In genomic region chr11:12274056-12274455, GRCh38 we compare ENCODE assay signal across 22 cellular contexts.
DNase-seq lines count a peak whose midpoint lies in the region; ATAC-seq lines count a peak whose summit lies in the region.
"Had no signal": no experiment of that assay in that cellular context is flagged by ENCODE, and none has a peak within 500 bp of the region (broad histone marks: within the 10 kb centered on the region; RNA-seq: fewer than 3 reads in every experiment).

No MANE protein-coding gene starts in this region.

- ATAC-seq in stimulated activated effector memory CD8-positive, alpha-beta T cell treated with anti-CD3 and anti-CD28 coated beads, Interleukin-12 subunit alpha, Interleukin-12 subunit beta, amount 100 ng/mL, for 72 hours, result no peak
- ATAC-seq: activated CD8-positive, alpha-beta memory T cell treated with anti-CD3 and anti-CD28 coated beads, Interleukin-2, amount 10 ng/mL, durations not matched to agents 7 days and 5 days; left lung; stimulated activated naive CD8-positive, alpha-beta T cell treated with anti-CD3 and anti-CD28 coated beads, Interleukin-15, Interleukin-2, amounts not matched to agents 100 U/mL and 50 U/mL, for 24 hours had no signal

- DNase-seq in activated CD8-positive, alpha-beta memory T cell treated with anti-CD3 and anti-CD28 coated beads, Interleukin-2, amount 50 U/mL, for 48 hours, result peak; percentile 22
- no peak for DNase-seq in activated CD8-positive, alpha-beta memory T cell treated with anti-CD3 and anti-CD28 coated beads for 24 hours
- DNase-seq in NCI-H2029 (lab: John Stamatoyannopoulos, UW), result peak; percentile 82
- peak; percentile 88 for DNase-seq in cerebellum (ENCODE audit: low spot score)
- DNase-seq in stimulated activated effector memory CD8-positive, alpha-beta T cell treated with anti-CD3 and anti-CD28 coated beads, Interleukin-12 subunit alpha, Interleukin-12 subunit beta, amount 100 ng/mL, for 72 hours (ENCODE audit: low spot score in 2 of 2), result no peak
- no peak for DNase-seq in SK-N-DZ (ENCODE audit: low spot score)
- no peak for DNase-seq in NCI-H69 (lab: John Stamatoyannopoulos, UW)
- DNase-seq: activated B cell treated with CpG ODN at 0.5 μM for 24 hours; activated CD8-positive, alpha-beta memory T cell treated with anti-CD3 and anti-CD28 coated beads, Interleukin-2, amount 10 ng/mL, durations not matched to agents 7 days and 5 days; activated naive CD4-positive, alpha-beta T cell treated with anti-CD3 and anti-CD28 coated beads, Interleukin-2, amount 50 U/mL, for 16 hours; CD4-positive, alpha-beta T cell; KBM-7; mesenchymal stem cell; MG63; NCI-H2081; NCI-H446; retina; stimulated activated CD4-positive, alpha-beta T cell treated with anti-CD3 and anti-CD28 coated beads, Interleukin-1b, Interleukin-23, amount 100 ng/mL, for 48 hours; stimulated activated naive CD8-positive, alpha-beta T cell treated with anti-CD3 and anti-CD28 coated beads, Interleukin-15, Interleukin-2, amounts not matched to agents 100 U/mL and 50 U/mL, for 24 hours; T-helper 1 cell had no signal

- peaks cover 11% of the 10 kb centered on the region for H3K4me1 Mint-ChIP-seq in stimulated activated effector memory CD8-positive, alpha-beta T cell treated with anti-CD3 and anti-CD28 coated beads, Interleukin-12 subunit alpha, Interleukin-12 subunit beta, amount 100 ng/mL, for 72 hours
- H3K4me1 Mint-ChIP-seq: activated B cell treated with CpG ODN at 0.5 μM for 24 hours; activated CD8-positive, alpha-beta memory T cell treated with anti-CD3 and anti-CD28 coated beads, Interleukin-2, amount 10 ng/mL, durations not matched to agents 7 days and 5 days; neural crest cell had no signal

- no peaks in the 10 kb centered on the region for H3K9me3 Mint-ChIP-seq in stimulated activated effector memory CD8-positive, alpha-beta T cell treated with anti-CD3 and anti-CD28 coated beads, Interleukin-12 subunit alpha, Interleukin-12 subunit beta, amount 100 ng/mL, for 72 hours
- H3K9me3 Mint-ChIP-seq: activated B cell treated with CpG ODN at 0.5 μM for 24 hours; CD4-positive, alpha-beta T cell; neural crest cell had no signal

- peak overlapping the region; percentile 60 for H3K27ac Mint-ChIP-seq in stimulated activated effector memory CD8-positive, alpha-beta T cell treated with anti-CD3 and anti-CD28 coated beads, Interleukin-12 subunit alpha, Interleukin-12 subunit beta, amount 100 ng/mL, for 72 hours
- H3K27ac Mint-ChIP-seq: activated B cell treated with CpG ODN at 0.5 μM for 24 hours; activated CD8-positive, alpha-beta memory T cell treated with anti-CD3 and anti-CD28 coated beads, Interleukin-2, amount 10 ng/mL, durations not matched to agents 7 days and 5 days; CD4-positive, alpha-beta T cell had no signal

- no peak overlapping the region for H3K4me3 Mint-ChIP-seq in stimulated activated effector memory CD8-positive, alpha-beta T cell treated with anti-CD3 and anti-CD28 coated beads, Interleukin-12 subunit alpha, Interleukin-12 subunit beta, amount 100 ng/mL, for 72 hours
- H3K4me3 Mint-ChIP-seq: activated B cell treated with CpG ODN at 0.5 μM for 24 hours; activated CD8-positive, alpha-beta memory T cell treated with anti-CD3 and anti-CD28 coated beads, Interleukin-2, amount 10 ng/mL, durations not matched to agents 7 days and 5 days; CD4-positive, alpha-beta T cell; neural crest cell had no signal

- H3K36me3 Mint-ChIP-seq in stimulated activated effector memory CD8-positive, alpha-beta T cell treated with anti-CD3 and anti-CD28 coated beads, Interleukin-12 subunit alpha, Interleukin-12 subunit beta, amount 100 ng/mL, for 72 hours, result peaks cover 4% of the 10 kb centered on the region
- H3K36me3 Mint-ChIP-seq: activated CD8-positive, alpha-beta memory T cell treated with anti-CD3 and anti-CD28 coated beads, Interleukin-2, amount 10 ng/mL, durations not matched to agents 7 days and 5 days had no signal

Comparison
In these comparisons a context has a peak if more than half of its experiments do, and no peak if none do; other contexts are left out.
1. DNase-seq: peak in activated CD8-positive, alpha-beta memory T cell treated with anti-CD3 and anti-CD28 coated beads, Interleukin-2, amount 50 U/mL, for 48 hours (single experiment), NCI-H2029 (single experiment) and cerebellum (single experiment); none in activated CD8-positive, alpha-beta memory T cell treated with anti-CD3 and anti-CD28 coated beads for 24 hours (single experiment), stimulated activated effector memory CD8-positive, alpha-beta T cell treated with anti-CD3 and anti-CD28 coated beads, Interleukin-12 subunit alpha, Interleukin-12 subunit beta, amount 100 ng/mL, for 72 hours (0 of 2), SK-N-DZ (single experiment) and NCI-H69 (single experiment).